1 cellular context compared by ENCODE assay signal in genomic region chr4:145436793-145437192, GRCh38.
TF ChIP-seq lines count a peak whose summit lies in the region.

No MANE protein-coding gene starts in this region.

TF ChIP-seq in WTC11, 78 proteins besides CTCF, POLR2A, EP300 and RAD21 (continued from another document):
- no peak for TF ChIP-seq ZBTB43 (CRISPR knock-in tag; IDR thresholded peaks at IDR 0.05)
- TF ChIP-seq E2F4 (CRISPR knock-in tag; IDR thresholded peaks at IDR 0.05; ENCODE audit: borderline replicate concordance, low read depth): no peak
- TF ChIP-seq ZNF281 (CRISPR knock-in tag; IDR thresholded peaks at IDR 0.05): no peak
- no peak for TF ChIP-seq CBFB (CRISPR knock-in tag; IDR thresholded peaks at IDR 0.05; ENCODE audit: low read depth)
